Comparison of ENCODE assay signal across 9 cellular contexts in genomic region chr18:12882416-12882815, GRCh38. TPM values are rescaled to one million over a fixed set of nuclear protein-coding genes. Genes with fewer than 3 reads are reported as not detected.
DNase-seq lines count a peak whose midpoint lies in the region; ATAC-seq and TF ChIP-seq lines count a peak whose summit lies in the region.
"Had no signal": no experiment of that assay in that cellular context is flagged by ENCODE, and none has a peak within 500 bp of the region (broad histone marks: within the 10 kb centered on the region; RNA-seq: fewer than 3 reads in every experiment).

No MANE protein-coding gene starts in this region.

- POLR2A ChIA-PET in AG04450 (lab: Yijun Ruan, JAX) = interaction anchor here (1.6 kb wide), 1 partner anchor 20 kb away, joined by 4 read pairs; no protein-coding TSS in a partner anchor

- WGBS in mammary epithelial cell (ENCODE audit: low coverage, missing lambda C conversion rate) = 36% methylated on average over 3 of the region's 3 CpGs

- no peak for ATAC-seq in HG03354 (IDR thresholded peaks at IDR 0.05; ENCODE audit: poor library complexity, severe bottlenecking, unreplicated experiment)
- ATAC-seq in GM21619 (IDR thresholded peaks at IDR 0.05; ENCODE audit: unreplicated experiment) = no peak
- ATAC-seq in GM21723 (IDR thresholded peaks at IDR 0.05; ENCODE audit: unreplicated experiment) = no peak

- no peak for TF ChIP-seq CTCF in AG04450 (IDR thresholded peaks at IDR 0.05; ENCODE audit: low read depth, low read length)
- no peak for TF ChIP-seq CTCF in mammary epithelial cell (conservative IDR thresholded peaks at IDR 0.05 in 1 of 2, IDR thresholded peaks at IDR 0.05 in 1 of 2; ENCODE audit: extremely low read depth in 1 of 2, insufficient read depth in 1 of 2, low read depth in 1 of 2, low read length in 2 of 2)

- H3K4me1 ChIP-seq in HUES48 (ENCODE audit: control insufficient read depth, insufficient read depth, low read length) (peaks cover 57% of the 10 kb centered on the region), mammary epithelial cell (ENCODE audit: insufficient read depth, low read length) (peaks cover 13% of the 10 kb centered on the region), mucosa of stomach (ENCODE audit: control insufficient read depth, insufficient read depth, low read length) (peaks cover 9% of the 10 kb centered on the region)

- H3K4me3 ChIP-seq in AG04450 (ENCODE audit: low read depth, low read length) (peak overlapping the region; percentile 91), HUES48 (ENCODE audit: low read depth, low read length) (peak overlapping the region; percentile 93), mammary epithelial cell (replicated peaks in 1 of 3; ENCODE audit: insufficient read depth in 1 of 3, low read depth in 2 of 3, low read length in 3 of 3) (peak overlapping the region; percentile 66 to 93 (median 89)), mucosa of stomach (ENCODE audit: low read length) (no peak overlapping the region)

- H3K36me3 ChIP-seq in HUES48 (ENCODE audit: control insufficient read depth, insufficient read depth, low read length) (no peaks in the 10 kb centered on the region), mammary epithelial cell (ENCODE audit: insufficient read depth, low read length) (no peaks in the 10 kb centered on the region), mucosa of stomach (ENCODE audit: control insufficient read depth, insufficient read depth, low read length) (no peaks in the 10 kb centered on the region)

- BruUV-seq in mammary epithelial cell (replicated peaks; lab: Mats Ljungman, UMichigan) = TSS peak; percentile 38

- in situ Hi-C loops in mammary epithelial cell (cut with MboI; ENCODE audit: low sequenced_read_pairs in 2 of 2) = no loop called here

- CTCF ChIA-PET in AG04450 (lab: Charles Lee) = interaction anchor here (0.9 to 4.2 kb wide), 4 partner anchors 9 to 138 kb away, joined by 3 to 29 read pairs (median 11); no protein-coding TSS in a partner anchor
- CTCF ChIA-PET in mammary epithelial cell (lab: Charles Lee; ENCODE audit: low non-redundant PET) = no interaction called here

- H4K20me1 ChIP-seq in mammary epithelial cell (ENCODE audit: insufficient read depth, low read length) = no peaks in the 10 kb centered on the region

- H3K27ac ChIP-seq in AG04450 (ENCODE audit: low read depth, low read length) = no peak overlapping the region
- H3K27ac ChIP-seq in HUES48 (ENCODE audit: low read depth, low read length) = no peak overlapping the region
- H3K27ac ChIP-seq in mammary epithelial cell (ENCODE audit: insufficient read depth, low read depth, low read length) = peak overlapping the region; percentile 97

- no peaks in the 10 kb centered on the region for H3K9me3 ChIP-seq in AG04450 (ENCODE audit: control insufficient read depth, insufficient read depth, low read length)
- no peaks in the 10 kb centered on the region for H3K9me3 ChIP-seq in HUES48 (ENCODE audit: control insufficient read depth, insufficient read depth, low read length)
- H3K9me3 ChIP-seq in mammary epithelial cell (replicated peaks; ENCODE audit: insufficient read depth, low read length) = no peaks in the 10 kb centered on the region
- H3K9me3 ChIP-seq in mucosa of stomach (ENCODE audit: control insufficient read depth, low read length) = no peaks in the 10 kb centered on the region

- intact Hi-C loops in mammary epithelial cell (cut with micrococcal nuclease) = loop anchor here (5.0 kb wide), 1 partner anchor 65 kb away; the partner anchor contains the start of gene SEH1L

- H3K27me3 ChIP-seq in AG04450 (ENCODE audit: control insufficient read depth, insufficient read depth, low read length) = peaks cover 2% of the 10 kb centered on the region
- H3K27me3 ChIP-seq in HUES48 (ENCODE audit: control insufficient read depth, insufficient read depth, low read length) = no peaks in the 10 kb centered on the region
- H3K27me3 ChIP-seq in mammary epithelial cell (ENCODE audit: insufficient read depth, low read length) = no peaks in the 10 kb centered on the region
- H3K27me3 ChIP-seq in mucosa of stomach (ENCODE audit: control insufficient read depth, insufficient read depth, low read length) = no peaks in the 10 kb centered on the region

- H3K9ac ChIP-seq in HUES48 (ENCODE audit: low read depth, low read length) (peak overlapping the region; percentile 97; the same call in 1 of the 2 replicates), mammary epithelial cell (ENCODE audit: insufficient read depth, low read length) (peak overlapping the region; percentile 95), mucosa of stomach (ENCODE audit: low read length) (peak overlapping the region; percentile 94)

- peak overlapping the region; percentile 84 for H3K4me2 ChIP-seq in mammary epithelial cell (ENCODE audit: insufficient read depth, low read depth, low read length)

- peaks cover 73% of the 10 kb centered on the region for H3K79me2 ChIP-seq in mammary epithelial cell (ENCODE audit: insufficient read depth, low read length)

- DNase-seq in AG04450 (ENCODE audit: low read depth, low spot score) = no peak
- no peak for DNase-seq in mammary epithelial cell
- no peak for DNase-seq in DMS114 treated with DMSO at 0.1 percent for 48 hours (lab: John Stamatoyannopoulos, UW; ENCODE audit: unreplicated experiment)
- DNase-seq: NCI-H2029 treated with DMSO at 0.1 percent for 48 hours had no signal

- dilution Hi-C loops in mammary epithelial cell (cut with HindIII; ENCODE audit: low sequenced_read_pairs) = no loop called here

- H2AFZ ChIP-seq in mammary epithelial cell (ENCODE audit: low read depth, low read length) = no peak overlapping the region

RNA-seq across cellular contexts. Expression of gene PTPN2, which starts 1.6 kb away (rescaled TPM):
- polyA plus RNA-seq in AG04450 (2011; rRNA removed) = 19.8 and 25.9 TPM in 2 replicates
- polyA minus RNA-seq in AG04450 (2011; rRNA and poly(A)+ RNA removed) = 15.9 and 17.2 TPM in 2 replicates
- total RNA-seq in mammary epithelial cell = 10 to 100 TPM; 25.3 to 47.0 TPM
- polyA plus RNA-seq in mammary epithelial cell = 18.6 TPM
- polyA minus RNA-seq in mammary epithelial cell = 15.6 TPM
